In the genomic region with DNA sequence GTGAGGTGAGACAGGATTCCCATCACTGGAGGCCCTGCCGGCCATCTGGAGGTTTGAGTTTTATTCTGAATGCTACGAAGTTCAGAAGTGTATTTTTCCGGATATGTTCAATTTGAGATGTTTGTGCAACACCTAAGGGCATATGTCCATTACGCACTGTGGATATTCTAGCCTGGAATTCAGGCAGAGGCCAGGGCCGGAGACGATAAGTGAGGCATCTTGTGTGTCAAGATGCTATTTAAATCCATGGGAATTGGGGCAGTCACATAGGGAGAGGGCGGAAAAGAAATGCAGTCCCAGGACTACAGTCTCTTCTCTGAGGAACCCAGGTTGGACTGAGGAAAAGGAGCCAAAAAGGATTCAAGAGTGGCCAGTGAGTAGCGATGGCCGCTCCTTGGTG, we compare ENCODE assay signal across 11 cellular contexts. TPM values are rescaled to one million over a fixed set of nuclear protein-coding genes. Genes with fewer than 3 reads are reported as not detected.
DNase-seq lines count a peak whose midpoint lies in the region; ATAC-seq and TF ChIP-seq lines count a peak whose summit lies in the region.
"Had no signal": no experiment of that assay in that cellular context is flagged by ENCODE, and none has a peak within 500 bp of the region (broad histone marks: within the 10 kb centered on the region; RNA-seq: fewer than 3 reads in every experiment).

No MANE protein-coding gene starts in this region.

- H3K36me3 Mint-ChIP-seq in activated T-cell treated with anti-CD3 and anti-CD28 coated beads, Interleukin-2, amount 50 U/mL, for 4 hours (ENCODE audit: insufficient read depth): peaks cover under 1% of the 10 kb centered on the region
- peaks cover 2% of the 10 kb centered on the region for H3K36me3 Mint-ChIP-seq in activated CD4-positive, alpha-beta memory T cell treated with anti-CD3 and anti-CD28 coated beads for 36 hours

- H3K36me3 ChIP-seq in skeletal muscle tissue (ENCODE audit: control insufficient read depth in 3 of 3, insufficient read depth in 3 of 3, low read length in 3 of 3): peaks cover 0 to 2% (median 0%) of the 10 kb centered on the region in 3 donors
- H3K36me3 ChIP-seq: BE2C, transverse colon had no signal

- no peaks in the 10 kb centered on the region for H3K9me3 Mint-ChIP-seq in activated T-cell treated with anti-CD3 and anti-CD28 coated beads, Interleukin-2, amount 50 U/mL, for 4 hours
- no peaks in the 10 kb centered on the region for H3K9me3 Mint-ChIP-seq in activated CD4-positive, alpha-beta memory T cell treated with anti-CD3 and anti-CD28 coated beads for 36 hours

- no peaks in the 10 kb centered on the region for H3K27me3 ChIP-seq in skeletal muscle tissue (ENCODE audit: control insufficient read depth in 3 of 3, insufficient read depth in 3 of 3, low read length in 3 of 3)
- H3K27me3 ChIP-seq: BE2C, transverse colon had no signal

- CTCF ChIA-PET in activated CD4-positive, alpha-beta memory T cell treated with anti-CD3 and anti-CD28 coated beads for 36 hours (lab: Charles Lee): interaction anchor here (0.8 to 1.5 kb wide), 2 partner anchors 26 to 95 kb away, joined by 3 to 5 read pairs; no protein-coding TSS in a partner anchor

- peaks cover 29% of the 10 kb centered on the region for H3K4me1 Mint-ChIP-seq in activated T-cell treated with anti-CD3 and anti-CD28 coated beads, Interleukin-2, amount 50 U/mL, for 4 hours (ENCODE audit: low read depth)
- H3K4me1 Mint-ChIP-seq in activated CD4-positive, alpha-beta memory T cell treated with anti-CD3 and anti-CD28 coated beads for 36 hours (ENCODE audit: low read depth): peaks cover 38% of the 10 kb centered on the region

- no peaks in the 10 kb centered on the region for H3K9me3 ChIP-seq in skeletal muscle tissue (ENCODE audit: control insufficient read depth in 3 of 3, low read length in 3 of 3)
- H3K9me3 ChIP-seq: BE2C, transverse colon had no signal

- DNase-seq in activated T-cell treated with anti-CD3 and anti-CD28 coated beads, Interleukin-2, amount 50 U/mL, for 4 hours: no peak
- no peak for DNase-seq in activated T-cell treated with anti-CD3 and anti-CD28 coated beads, Interleukin-2, amount 50 U/mL, for 1 hour
- DNase-seq in activated CD4-positive, alpha-beta memory T cell treated with anti-CD3 and anti-CD28 coated beads for 36 hours: no peak
- DNase-seq in fibroblast of villous mesenchyme (ENCODE audit: low read depth) (no peak), HK-2 (ENCODE audit: unreplicated experiment) (no peak), LoVo (ENCODE audit: low spot score) (no peak)
- DNase-seq in activated effector memory CD4-positive, alpha-beta T cell treated with anti-CD3 and anti-CD28 coated beads, Interleukin-2, amount 50 U/mL, for 16 hours: no peak
- DNase-seq: BE2C, islet precursor cell, transverse colon had no signal

- no peak for ATAC-seq in activated T-cell treated with anti-CD3 and anti-CD28 coated beads, Interleukin-2, amount 50 U/mL, for 4 hours

- no peak overlapping the region for H3K27ac Mint-ChIP-seq in activated CD4-positive, alpha-beta memory T cell treated with anti-CD3 and anti-CD28 coated beads for 36 hours

- peak overlapping the region; percentile 93 for H3K4me3 ChIP-seq in fibroblast of villous mesenchyme (ENCODE audit: low read depth, low read length)
- H3K4me3 ChIP-seq in skeletal muscle tissue (ENCODE audit: low read length in 3 of 3): peak overlapping the region; percentile 38 to 96 (median 94)

- intact Hi-C loops in activated CD4-positive, alpha-beta memory T cell treated with anti-CD3 and anti-CD28 coated beads for 36 hours (cut with micrococcal nuclease): loop anchor here (5.0 kb wide), 5 partner anchors 96 to 489 kb away; no protein-coding TSS in a partner anchor

- H3K27me3 Mint-ChIP-seq in activated T-cell treated with anti-CD3 and anti-CD28 coated beads, Interleukin-2, amount 50 U/mL, for 4 hours (ENCODE audit: low read depth): no peaks in the 10 kb centered on the region
- H3K27me3 Mint-ChIP-seq in activated CD4-positive, alpha-beta memory T cell treated with anti-CD3 and anti-CD28 coated beads for 36 hours: no peaks in the 10 kb centered on the region

- TF ChIP-seq CTCF in fibroblast of villous mesenchyme (IDR thresholded peaks at IDR 0.05; ENCODE audit: insufficient read depth, low read depth, low read length): no peak

- H3K27ac ChIP-seq in skeletal muscle tissue (ENCODE audit: low read depth, low read length): peak overlapping the region; percentile 95

- peak overlapping the region; percentile 73 to 97 (median 94) for H3K9ac ChIP-seq in skeletal muscle tissue (ENCODE audit: low read depth in 1 of 3, low read length in 3 of 3)

- POLR2A ChIA-PET in activated CD4-positive, alpha-beta memory T cell treated with anti-CD3 and anti-CD28 coated beads for 36 hours (lab: Charles Lee): interaction anchor here (2.0 to 2.4 kb wide), 2 partner anchors 34 to 77 kb away, joined by 6 to 14 read pairs; a partner anchor contains a TSS

- peak overlapping the region; percentile 96 for H3K4me3 Mint-ChIP-seq in activated T-cell treated with anti-CD3 and anti-CD28 coated beads, Interleukin-2, amount 50 U/mL, for 4 hours
- peak overlapping the region; percentile 28 for H3K4me3 Mint-ChIP-seq in activated CD4-positive, alpha-beta memory T cell treated with anti-CD3 and anti-CD28 coated beads for 36 hours

- H3K4me1 ChIP-seq in skeletal muscle tissue (ENCODE audit: control insufficient read depth in 3 of 3, insufficient read depth in 3 of 3, low read length in 3 of 3): peaks cover 21 to 35% (median 29%) of the 10 kb centered on the region in 3 donors

RNA-seq across cellular contexts. Expression of a gene that starts 1.9 kb away (rescaled TPM):
- total RNA-seq in activated T-cell treated with anti-CD3 and anti-CD28 coated beads, Interleukin-2, amount 50 U/mL, for 4 hours: 10 to 100 TPM; 19.6 to 22.0 (median 21.6) TPM
- 10 to 100 TPM; 38.7 to 39.8 TPM for total RNA-seq in activated CD4-positive, alpha-beta memory T cell treated with anti-CD3 and anti-CD28 coated beads for 36 hours
- total RNA-seq in fibroblast of villous mesenchyme: 11.3 and 27.2 TPM in 2 replicates
- 13.0 TPM for total RNA-seq in skeletal muscle tissue

RNA-seq across cellular contexts. Expression of a gene that starts 38.7 kb away (rescaled TPM):
- 10 to 100 TPM; 53.9 to 58.5 (median 54.6) TPM for total RNA-seq in activated T-cell treated with anti-CD3 and anti-CD28 coated beads, Interleukin-2, amount 50 U/mL, for 4 hours
- 10 to 100 TPM; 31.1 to 31.2 TPM for total RNA-seq in activated CD4-positive, alpha-beta memory T cell treated with anti-CD3 and anti-CD28 coated beads for 36 hours
- total RNA-seq in fibroblast of villous mesenchyme (12.2 and 15.5 TPM in 2 replicates), skeletal muscle tissue (11.0 TPM)

RNA-seq across cellular contexts. Expression of a gene that starts 38.7 kb away (rescaled TPM):
- 10 to 100 TPM; 28.1 to 33.0 (median 32.0) TPM for total RNA-seq in activated T-cell treated with anti-CD3 and anti-CD28 coated beads, Interleukin-2, amount 50 U/mL, for 4 hours
- 10 to 100 TPM; 16.1 to 18.1 TPM for total RNA-seq in activated CD4-positive, alpha-beta memory T cell treated with anti-CD3 and anti-CD28 coated beads for 36 hours
- total RNA-seq in fibroblast of villous mesenchyme (17.1 and 23.3 TPM in 2 replicates), skeletal muscle tissue (12.0 TPM)

RNA-seq across cellular contexts. Expression of a gene that starts 38.9 kb away (rescaled TPM):
- 1 to 10 TPM in 2 of 3 donors, under 1 TPM in 1; 0.71 to 2.1 (median 1.0) TPM for total RNA-seq in activated T-cell treated with anti-CD3 and anti-CD28 coated beads, Interleukin-2, amount 50 U/mL, for 4 hours
- total RNA-seq in activated CD4-positive, alpha-beta memory T cell treated with anti-CD3 and anti-CD28 coated beads for 36 hours: 1 to 10 TPM; 1.6 to 1.8 TPM
- total RNA-seq in fibroblast of villous mesenchyme: 0.43 and 1.3 TPM in 2 replicates
- total RNA-seq in skeletal muscle tissue: 1.0 TPM
